Comparison of ENCODE assay signal across 15 cellular contexts in genomic region chr12:46518184-46518583, GRCh38.
DNase-seq lines count a peak whose midpoint lies in the region; ATAC-seq and TF ChIP-seq lines count a peak whose summit lies in the region.
"Had no signal": no experiment of that assay in that cellular context is flagged by ENCODE, and none has a peak within 500 bp of the region (broad histone marks: within the 10 kb centered on the region; RNA-seq: fewer than 3 reads in every experiment).

No MANE protein-coding gene starts in this region.

- peak overlapping the region; percentile 77 for H3K4me3 Mint-ChIP-seq in T-helper 1 cell treated with Interleukin-12 subunit alpha and Interleukin-12 subunit beta and Interleukin-4 antibody, amounts not matched to agents 30 μg/mL and 1 μg/mL, for 36 hours
- no peak overlapping the region for H3K4me3 Mint-ChIP-seq in stimulated activated memory B cell treated with anti-CD40 and anti-IgM and Interleukin-4, amounts not matched to agents 10 μg/mL and 1 μg/mL and 100 μg/mL, for 72 hours

- TF ChIP-seq CTCF in KMS-11 (conservative IDR thresholded peaks at IDR 0.05; ENCODE audit: low read depth, low read length) (no peak), esophagus squamous epithelium (IDR thresholded peaks at IDR 0.05) (no peak)

- H3K4me1 ChIP-seq in KMS-11 (ENCODE audit: low read depth, poor library complexity, severe bottlenecking) (peaks cover 91% of the 10 kb centered on the region), esophagus squamous epithelium (peaks cover 8 to 67% (median 21%) of the 10 kb centered on the region in 3 donors)
- H3K4me1 ChIP-seq: HAP-1 had no signal

- intact Hi-C loops in esophagus squamous epithelium (cut with DNase I) = no loop called here

- H3K27ac Mint-ChIP-seq in T-helper 1 cell treated with Interleukin-12 subunit alpha and Interleukin-12 subunit beta and Interleukin-4 antibody, amounts not matched to agents 30 μg/mL and 1 μg/mL, for 36 hours = peak overlapping the region; percentile 99
- peak overlapping the region; percentile 94 for H3K27ac Mint-ChIP-seq in stimulated activated memory B cell treated with anti-CD40 and anti-IgM and Interleukin-4, amounts not matched to agents 10 μg/mL and 1 μg/mL and 100 μg/mL, for 72 hours
- H3K27ac Mint-ChIP-seq: progenitor cell of endocrine pancreas had no signal

- no peaks in the 10 kb centered on the region for H4K20me1 ChIP-seq in KMS-11 (ENCODE audit: insufficient read depth)

- H3K27ac ChIP-seq in KMS-11 = peak overlapping the region; percentile 98
- H3K27ac ChIP-seq in esophagus squamous epithelium = peak overlapping the region in 3 of 4 donors; percentile 35 to 80 (median 72)
- H3K27ac ChIP-seq: 22Rv1 had no signal

- no peak for ATAC-seq in stimulated activated memory B cell treated with anti-CD40 and anti-IgM and Interleukin-4, amounts not matched to agents 10 μg/mL and 1 μg/mL and 100 μg/mL, for 72 hours

- H3K36me3 ChIP-seq in KMS-11 (ENCODE audit: insufficient read depth) = no peaks in the 10 kb centered on the region
- no peaks in the 10 kb centered on the region for H3K36me3 ChIP-seq in esophagus squamous epithelium
- H3K36me3 ChIP-seq: HAP-1 had no signal

- no peaks in the 10 kb centered on the region for H3K27me3 Mint-ChIP-seq in T-helper 1 cell treated with Interleukin-12 subunit alpha and Interleukin-12 subunit beta and Interleukin-4 antibody, amounts not matched to agents 30 μg/mL and 1 μg/mL, for 36 hours (ENCODE audit: low read depth)
- no peaks in the 10 kb centered on the region for H3K27me3 Mint-ChIP-seq in stimulated activated memory B cell treated with anti-CD40 and anti-IgM and Interleukin-4, amounts not matched to agents 10 μg/mL and 1 μg/mL and 100 μg/mL, for 72 hours
- H3K27me3 Mint-ChIP-seq: progenitor cell of endocrine pancreas had no signal

- DNase-seq in T-helper 1 cell = no peak
- no peak for DNase-seq in esophagus squamous epithelium (lab: John Stamatoyannopoulos, UW)
- DNase-seq in nucleus accumbens (lab: John Stamatoyannopoulos, UW) = no peak
- DNase-seq in Ammon's horn (ENCODE audit: low spot score) = no peak
- DNase-seq in LoVo (ENCODE audit: low spot score) = no peak
- DNase-seq: left cardiac atrium; NCI-H1930; NCI-H524; stimulated activated naive CD8-positive, alpha-beta T cell treated with anti-CD3 and anti-CD28 coated beads, Interleukin-15, Interleukin-2, amounts not matched to agents 100 U/mL and 50 U/mL, for 24 hours had no signal

- H3K36me3 Mint-ChIP-seq in T-helper 1 cell treated with Interleukin-12 subunit alpha and Interleukin-12 subunit beta and Interleukin-4 antibody, amounts not matched to agents 30 μg/mL and 1 μg/mL, for 36 hours (ENCODE audit: low read depth) = peaks cover 29% of the 10 kb centered on the region
- peaks cover 13% of the 10 kb centered on the region for H3K36me3 Mint-ChIP-seq in stimulated activated memory B cell treated with anti-CD40 and anti-IgM and Interleukin-4, amounts not matched to agents 10 μg/mL and 1 μg/mL and 100 μg/mL, for 72 hours

- H3K27me3 ChIP-seq in KMS-11 (ENCODE audit: insufficient read depth, low read depth) (no peaks in the 10 kb centered on the region), esophagus squamous epithelium (no peaks in the 10 kb centered on the region)

- H3K4me1 Mint-ChIP-seq in T-helper 1 cell treated with Interleukin-12 subunit alpha and Interleukin-12 subunit beta and Interleukin-4 antibody, amounts not matched to agents 30 μg/mL and 1 μg/mL, for 36 hours (ENCODE audit: low read depth) = peaks cover 71% of the 10 kb centered on the region
- H3K4me1 Mint-ChIP-seq in stimulated activated memory B cell treated with anti-CD40 and anti-IgM and Interleukin-4, amounts not matched to agents 10 μg/mL and 1 μg/mL and 100 μg/mL, for 72 hours = peaks cover 20% of the 10 kb centered on the region

- peak overlapping the region; percentile 31; the same call in 1 of the 2 replicates for H2AFZ ChIP-seq in KMS-11 (ENCODE audit: low read depth)

- H3K4me2 ChIP-seq in KMS-11 = peak overlapping the region; percentile 56

- peak overlapping the region; percentile 72 for H3K9ac ChIP-seq in KMS-11

- peaks cover 18% of the 10 kb centered on the region for H3K9me3 Mint-ChIP-seq in T-helper 1 cell treated with Interleukin-12 subunit alpha and Interleukin-12 subunit beta and Interleukin-4 antibody, amounts not matched to agents 30 μg/mL and 1 μg/mL, for 36 hours
- H3K9me3 Mint-ChIP-seq in stimulated activated memory B cell treated with anti-CD40 and anti-IgM and Interleukin-4, amounts not matched to agents 10 μg/mL and 1 μg/mL and 100 μg/mL, for 72 hours = no peaks in the 10 kb centered on the region

- no peaks in the 10 kb centered on the region for H3K79me2 ChIP-seq in KMS-11 (ENCODE audit: insufficient read depth, low read depth)

- TF ChIP-seq POLR2A in esophagus squamous epithelium (IDR thresholded peaks at IDR 0.05) = no peak

- H3K4me3 ChIP-seq in KMS-11 (IDR thresholded peaks at IDR 0.05; ENCODE audit: insufficient read depth, low read depth, low read length) (no peak overlapping the region), esophagus squamous epithelium (no peak overlapping the region)
- H3K4me3 ChIP-seq: HAP-1 had no signal

- H3K9me3 ChIP-seq in esophagus squamous epithelium = no peaks in the 10 kb centered on the region
- H3K9me3 ChIP-seq: HAP-1 had no signal
